ENCODE assay signal across 22 cellular contexts in the genomic region with DNA sequence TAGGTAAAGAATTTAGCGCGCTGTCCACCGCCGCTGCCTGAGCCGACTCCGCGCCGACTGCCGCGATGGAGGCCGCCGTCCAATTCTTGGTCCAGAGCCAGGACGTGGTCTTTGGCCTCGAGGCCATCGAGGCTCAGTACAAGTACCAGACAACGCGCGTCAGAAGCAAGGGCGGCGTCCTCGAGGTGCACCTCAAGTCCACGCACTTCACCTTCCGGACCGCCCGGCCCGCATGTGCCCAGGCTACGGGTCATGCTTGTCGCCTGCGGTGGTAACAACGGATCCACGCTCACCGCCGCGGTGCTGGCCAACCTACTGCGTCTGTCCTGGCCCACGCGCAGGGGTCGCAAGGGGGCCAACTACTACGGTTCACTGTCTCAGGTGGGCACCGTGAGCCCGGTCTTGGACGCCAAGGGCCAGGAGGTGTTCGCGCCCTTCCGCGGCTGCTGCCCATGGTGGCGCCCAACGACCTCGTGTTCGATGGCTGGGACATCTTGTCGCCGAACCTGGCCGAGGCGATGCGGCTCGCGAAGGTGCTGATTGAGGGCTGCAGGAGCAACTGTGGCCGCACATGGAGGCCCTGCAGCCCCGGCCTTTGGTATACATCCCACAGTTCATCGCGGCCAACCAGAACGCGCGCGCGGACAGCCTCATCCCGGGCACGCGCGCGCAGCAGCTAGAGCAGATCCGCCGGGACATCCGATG.
"Had no signal": no experiment of that assay in that cellular context is flagged by ENCODE, and none has a peak within 500 bp of the region (broad histone marks: within the 10 kb centered on the region; RNA-seq: fewer than 3 reads in every experiment).

No MANE protein-coding gene starts in this region.

- H3K4me3 Mint-ChIP-seq: natural killer cell treated with Interleukin-12 subunit alpha and Interleukin-12 subunit beta and Interleukin-15 and Interleukin-18, amount 100 ng/mL, for 72 hours; type B pancreatic cell had no signal

- FAIRE-seq: islet of Langerhans had no signal

- DNase-seq: central memory CD4-positive, alpha-beta T cell; cortex of kidney; dorsolateral prefrontal cortex; effector CD8-positive, alpha-beta T cell; gastrocnemius medialis; heart right ventricle; hypothalamus; lower lobe of right lung; mesenchymal stem cell; midbrain; psoas muscle; retina; sigmoid colon; stimulated activated CD4-positive, alpha-beta T cell treated with anti-CD3 and anti-CD28 coated beads, Interleukin-2, amount 100 ng/mL, for 24 hours; stimulated activated CD4-positive, alpha-beta T cell treated with anti-CD3 and anti-CD28 coated beads, Interleukin-4, amount 100 ng/mL, for 4 hours; stimulated activated naive CD4-positive, alpha-beta T cell; thyroid gland had no signal

- H3K9me3 Mint-ChIP-seq: natural killer cell treated with Interleukin-12 subunit alpha and Interleukin-12 subunit beta and Interleukin-15 and Interleukin-18, amount 100 ng/mL, for 72 hours; type B pancreatic cell had no signal

- H3K27ac Mint-ChIP-seq: natural killer cell treated with Interleukin-12 subunit alpha and Interleukin-12 subunit beta and Interleukin-15 and Interleukin-18, amount 100 ng/mL, for 72 hours; type B pancreatic cell had no signal

- H3K36me3 ChIP-seq: gastrocnemius medialis, heart right ventricle, left lung, lower lobe of right lung, sigmoid colon, thyroid gland had no signal

- H3K27me3 Mint-ChIP-seq: natural killer cell treated with Interleukin-12 subunit alpha and Interleukin-12 subunit beta and Interleukin-15 and Interleukin-18, amount 100 ng/mL, for 72 hours; type B pancreatic cell had no signal

- H3K27ac ChIP-seq: dorsolateral prefrontal cortex, gastrocnemius medialis, heart right ventricle, left lung, lower lobe of right lung, psoas muscle, sigmoid colon, skin epidermis, thyroid gland had no signal

- H3K9me3 ChIP-seq: gastrocnemius medialis, lower lobe of right lung, psoas muscle, sigmoid colon, thyroid gland had no signal

- H3K27me3 ChIP-seq: gastrocnemius medialis, left lung, sigmoid colon, thyroid gland had no signal

- H3K36me3 Mint-ChIP-seq: natural killer cell treated with Interleukin-12 subunit alpha and Interleukin-12 subunit beta and Interleukin-15 and Interleukin-18, amount 100 ng/mL, for 72 hours; type B pancreatic cell had no signal

- H3K4me1 ChIP-seq: gastrocnemius medialis, heart right ventricle, left lung, lower lobe of right lung, psoas muscle, sigmoid colon, thyroid gland had no signal

- H3K4me3 ChIP-seq: dorsolateral prefrontal cortex, gastrocnemius medialis, heart right ventricle, left lung, lower lobe of right lung, psoas muscle, sigmoid colon, skin epidermis, thyroid gland had no signal

- ATAC-seq: gastrocnemius medialis, heart right ventricle, left lung, psoas muscle had no signal
